ENCODE assay signal across 8 cellular contexts in the genomic region with DNA sequence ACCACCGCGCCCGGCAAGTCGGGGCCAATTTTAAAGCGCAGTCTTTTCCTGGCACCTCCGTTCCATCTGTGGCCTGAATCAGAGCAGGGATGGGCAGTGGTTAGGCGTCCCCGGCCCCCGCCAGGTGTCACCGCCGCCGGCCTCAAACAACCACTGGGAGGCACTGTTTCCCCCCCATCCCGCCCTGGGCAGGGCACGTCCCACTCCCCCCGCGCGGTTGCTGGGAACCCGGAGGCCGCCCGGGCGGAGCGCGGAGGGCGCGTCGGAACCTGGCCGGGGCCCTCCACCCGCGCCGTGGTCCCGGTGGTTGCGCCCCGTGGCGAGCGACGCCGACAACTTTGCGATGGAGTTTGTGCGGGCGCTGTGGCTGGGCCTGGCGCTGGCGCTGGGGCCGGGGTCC. TPM values are rescaled to one million over a fixed set of nuclear protein-coding genes. Genes with fewer than 3 reads are reported as not detected.
DNase-seq lines count a peak whose midpoint lies in the region; ATAC-seq and TF ChIP-seq lines count a peak whose summit lies in the region.

A gene with protein sequence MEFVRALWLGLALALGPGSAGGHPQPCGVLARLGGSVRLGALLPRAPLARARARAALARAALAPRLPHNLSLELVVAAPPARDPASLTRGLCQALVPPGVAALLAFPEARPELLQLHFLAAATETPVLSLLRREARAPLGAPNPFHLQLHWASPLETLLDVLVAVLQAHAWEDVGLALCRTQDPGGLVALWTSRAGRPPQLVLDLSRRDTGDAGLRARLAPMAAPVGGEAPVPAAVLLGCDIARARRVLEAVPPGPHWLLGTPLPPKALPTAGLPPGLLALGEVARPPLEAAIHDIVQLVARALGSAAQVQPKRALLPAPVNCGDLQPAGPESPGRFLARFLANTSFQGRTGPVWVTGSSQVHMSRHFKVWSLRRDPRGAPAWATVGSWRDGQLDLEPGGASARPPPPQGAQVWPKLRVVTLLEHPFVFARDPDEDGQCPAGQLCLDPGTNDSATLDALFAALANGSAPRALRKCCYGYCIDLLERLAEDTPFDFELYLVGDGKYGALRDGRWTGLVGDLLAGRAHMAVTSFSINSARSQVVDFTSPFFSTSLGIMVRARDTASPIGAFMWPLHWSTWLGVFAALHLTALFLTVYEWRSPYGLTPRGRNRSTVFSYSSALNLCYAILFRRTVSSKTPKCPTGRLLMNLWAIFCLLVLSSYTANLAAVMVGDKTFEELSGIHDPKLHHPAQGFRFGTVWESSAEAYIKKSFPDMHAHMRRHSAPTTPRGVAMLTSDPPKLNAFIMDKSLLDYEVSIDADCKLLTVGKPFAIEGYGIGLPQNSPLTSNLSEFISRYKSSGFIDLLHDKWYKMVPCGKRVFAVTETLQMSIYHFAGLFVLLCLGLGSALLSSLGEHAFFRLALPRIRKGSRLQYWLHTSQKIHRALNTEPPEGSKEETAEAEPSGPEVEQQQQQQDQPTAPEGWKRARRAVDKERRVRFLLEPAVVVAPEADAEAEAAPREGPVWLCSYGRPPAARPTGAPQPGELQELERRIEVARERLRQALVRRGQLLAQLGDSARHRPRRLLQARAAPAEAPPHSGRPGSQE (plus strand): TSS at position 325 of the 400 bp plus-strand sequence. CDS start 19 bp downstream, at position 344.

- no peaks in the 10 kb centered on the region for H3K36me3 Mint-ChIP-seq in WTC11
- peaks cover 6 to 18% of the 10 kb centered on the region in 2 donors for H3K36me3 Mint-ChIP-seq in stimulated activated naive B cell treated with anti-CD40 and anti-IgM and Interleukin-4, amounts not matched to agents 10 μg/mL and 1 μg/mL and 100 μg/mL, for 72 hours

- CTCF ChIA-PET in WTC11 (lab: Charles Lee), result interaction anchor here (1.1 to 1.7 kb wide), 4 partner anchors 19 to 244 kb away, joined by 3 to 4 read pairs (median 3); no protein-coding TSS in a partner anchor

- peaks cover 5% of the 10 kb centered on the region; the same call in 1 of the 2 replicates for H3K4me1 Mint-ChIP-seq in WTC11
- peaks cover 23 to 25% of the 10 kb centered on the region in 2 donors for H3K4me1 Mint-ChIP-seq in stimulated activated naive B cell treated with anti-CD40 and anti-IgM and Interleukin-4, amounts not matched to agents 10 μg/mL and 1 μg/mL and 100 μg/mL, for 72 hours

- H3K27ac ChIP-seq in HUES6 (ENCODE audit: low read depth, low read length), result no peak within 1 kb of the TSS
- no peak within 1 kb of the TSS for H3K27ac ChIP-seq in lower lobe of right lung

- H3K9me3 ChIP-seq in HUES6 (ENCODE audit: control insufficient read depth, insufficient read depth, low read depth, low read length) (no peaks in the 10 kb centered on the region), lower lobe of right lung (no peaks in the 10 kb centered on the region)

- peak within 1 kb of the TSS; percentile 64 for H3K4me3 Mint-ChIP-seq in WTC11
- peak within 1 kb of the TSS; percentile 52 to 73 for H3K4me3 Mint-ChIP-seq in stimulated activated naive B cell treated with anti-CD40 and anti-IgM and Interleukin-4, amounts not matched to agents 10 μg/mL and 1 μg/mL and 100 μg/mL, for 72 hours

- no peak within 1 kb of the TSS for H3K27ac Mint-ChIP-seq in WTC11
- peak within 1 kb of the TSS; percentile 84 for H3K27ac Mint-ChIP-seq in stimulated activated naive B cell treated with anti-CD40 and anti-IgM and Interleukin-4, amounts not matched to agents 10 μg/mL and 1 μg/mL and 100 μg/mL, for 72 hours

- peaks cover 68% of the 10 kb centered on the region for H3K27me3 ChIP-seq in HUES6 (ENCODE audit: control insufficient read depth, insufficient read depth, low read length)
- H3K27me3 ChIP-seq in lower lobe of right lung (ENCODE audit: low read depth), result peaks cover 78% of the 10 kb centered on the region

- no peaks in the 10 kb centered on the region for H3K9me3 Mint-ChIP-seq in WTC11
- H3K9me3 Mint-ChIP-seq in stimulated activated naive B cell treated with anti-CD40 and anti-IgM and Interleukin-4, amounts not matched to agents 10 μg/mL and 1 μg/mL and 100 μg/mL, for 72 hours, result peaks cover 0 to 4% of the 10 kb centered on the region in 2 donors

- no peaks in the 10 kb centered on the region; the same call in 1 of the 2 replicates for H3K36me3 ChIP-seq in HUES6 (ENCODE audit: control insufficient read depth, insufficient read depth, low read length)
- no peaks in the 10 kb centered on the region for H3K36me3 ChIP-seq in lower lobe of right lung

- peak; percentile 65; the same call in 1 of the 2 replicates for TF ChIP-seq CTCF in WTC11 (IDR thresholded peaks at IDR 0.05)
- peak; percentile 62 for TF ChIP-seq CTCF in cardiac fibroblast (IDR thresholded peaks at IDR 0.05; ENCODE audit: low read depth, low read length)
- peak; percentile 51 for TF ChIP-seq CTCF in lower lobe of right lung (IDR thresholded peaks at IDR 0.05)

- peaks cover 49% of the 10 kb centered on the region for H3K27me3 Mint-ChIP-seq in WTC11 (ENCODE audit: low read depth)
- H3K27me3 Mint-ChIP-seq in stimulated activated naive B cell treated with anti-CD40 and anti-IgM and Interleukin-4, amounts not matched to agents 10 μg/mL and 1 μg/mL and 100 μg/mL, for 72 hours, result peaks cover 38 to 58% of the 10 kb centered on the region in 2 donors

- H3K4me1 ChIP-seq in HUES6 (ENCODE audit: control insufficient read depth, insufficient read depth, low read length) (peaks cover 9% of the 10 kb centered on the region), lower lobe of right lung (peaks cover 26% of the 10 kb centered on the region)

- intact Hi-C loops in lower lobe of right lung (cut with DNase I), result no loop called here

- POLR2A ChIA-PET in WTC11 (lab: Charles Lee), result no interaction called here

- H3K9ac ChIP-seq in HUES6 (ENCODE audit: low read length), result no peak within 1 kb of the TSS

- H3K4me3 ChIP-seq in HUES6 (ENCODE audit: low read depth, low read length), result peak within 1 kb of the TSS; percentile 67
- no peak within 1 kb of the TSS for H3K4me3 ChIP-seq in cardiac fibroblast (replicated peaks in 1 of 2; ENCODE audit: low read depth in 2 of 2, low read length in 2 of 2)
- H3K4me3 ChIP-seq in lower lobe of right lung, result peak within 1 kb of the TSS; percentile 27

- peak; percentile 51 for ATAC-seq in WTC11
- peak; percentile 32 to 35 for ATAC-seq in lower lobe of right lung
- ATAC-seq in stimulated activated naive B cell treated with anti-CD40 and anti-IgM and Interleukin-4, amounts not matched to agents 10 μg/mL and 1 μg/mL and 100 μg/mL, for 72 hours (replicated peaks), result peak; percentile 51 to 66

- DNase-seq in CD1c-positive myeloid dendritic cell (ENCODE audit: extremely low spot score), result peak; percentile 70
- DNase-seq in WTC11 (ENCODE audit: low spot score), result peak; percentile 90
- DNase-seq in cardiac fibroblast (ENCODE audit: low read depth in 2 of 2), result peak; percentile 52 to 58
- peak; percentile 76 for DNase-seq in lower lobe of right lung
- peak; percentile 38 for DNase-seq in stimulated activated naive B cell treated with anti-CD40 and anti-IgM and Interleukin-4, amounts not matched to agents 10 μg/mL and 1 μg/mL and 100 μg/mL, for 72 hours
- no peak for DNase-seq in GF-D8 (lab: John Stamatoyannopoulos, UW)
- DNase-seq in SHP77 (lab: John Stamatoyannopoulos, UW), result no peak

TF ChIP-seq in WTC11, 78 proteins besides CTCF, POLR2A, EP300 and RAD21:
- TF ChIP-seq, protein P1, sequence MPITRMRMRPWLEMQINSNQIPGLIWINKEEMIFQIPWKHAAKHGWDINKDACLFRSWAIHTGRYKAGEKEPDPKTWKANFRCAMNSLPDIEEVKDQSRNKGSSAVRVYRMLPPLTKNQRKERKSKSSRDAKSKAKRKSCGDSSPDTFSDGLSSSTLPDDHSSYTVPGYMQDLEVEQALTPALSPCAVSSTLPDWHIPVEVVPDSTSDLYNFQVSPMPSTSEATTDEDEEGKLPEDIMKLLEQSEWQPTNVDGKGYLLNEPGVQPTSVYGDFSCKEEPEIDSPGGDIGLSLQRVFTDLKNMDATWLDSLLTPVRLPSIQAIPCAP (CRISPR knock-in tag; IDR thresholded peaks at IDR 0.05), result no peak
- TF ChIP-seq, protein P2, sequence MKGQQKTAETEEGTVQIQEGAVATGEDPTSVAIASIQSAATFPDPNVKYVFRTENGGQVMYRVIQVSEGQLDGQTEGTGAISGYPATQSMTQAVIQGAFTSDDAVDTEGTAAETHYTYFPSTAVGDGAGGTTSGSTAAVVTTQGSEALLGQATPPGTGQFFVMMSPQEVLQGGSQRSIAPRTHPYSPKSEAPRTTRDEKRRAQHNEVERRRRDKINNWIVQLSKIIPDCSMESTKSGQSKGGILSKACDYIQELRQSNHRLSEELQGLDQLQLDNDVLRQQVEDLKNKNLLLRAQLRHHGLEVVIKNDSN (CRISPR knock-in tag; IDR thresholded peaks at IDR 0.05), result no peak
- TF ChIP-seq FOXK1 (CRISPR knock-in tag; IDR thresholded peaks at IDR 0.05) (0 out of 2 replicates have a peak, but pooled peaks have one; percentile 14), TCF7 (CRISPR knock-in tag; IDR thresholded peaks at IDR 0.05; ENCODE audit: low read depth) (no peak), TEAD1 (CRISPR knock-in tag; IDR thresholded peaks at IDR 0.05) (no peak), SP1 (CRISPR knock-in tag; conservative IDR thresholded peaks at IDR 0.05) (0 out of 2 replicates have a peak, but pooled peaks have one; percentile 12)
- TF ChIP-seq, protein P3, sequence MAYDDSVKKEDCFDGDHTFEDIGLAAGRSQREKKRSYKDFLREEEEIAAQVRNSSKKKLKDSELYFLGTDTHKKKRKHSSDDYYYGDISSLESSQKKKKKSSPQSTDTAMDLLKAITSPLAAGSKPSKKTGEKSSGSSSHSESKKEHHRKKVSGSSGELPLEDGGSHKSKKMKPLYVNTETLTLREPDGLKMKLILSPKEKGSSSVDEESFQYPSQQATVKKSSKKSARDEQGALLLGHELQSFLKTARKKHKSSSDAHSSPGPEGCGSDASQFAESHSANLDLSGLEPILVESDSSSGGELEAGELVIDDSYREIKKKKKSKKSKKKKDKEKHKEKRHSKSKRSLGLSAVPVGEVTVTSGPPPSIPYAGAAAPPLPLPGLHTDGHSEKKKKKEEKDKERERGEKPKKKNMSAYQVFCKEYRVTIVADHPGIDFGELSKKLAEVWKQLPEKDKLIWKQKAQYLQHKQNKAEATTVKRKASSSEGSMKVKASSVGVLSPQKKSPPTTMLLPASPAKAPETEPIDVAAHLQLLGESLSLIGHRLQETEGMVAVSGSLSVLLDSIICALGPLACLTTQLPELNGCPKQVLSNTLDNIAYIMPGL (CRISPR knock-in tag; IDR thresholded peaks at IDR 0.05), result peak; percentile 81; the same call in 1 of the 2 replicates

RNA-seq across cellular contexts. Expression of the gene that starts here (rescaled TPM):
- total RNA-seq in WTC11 (2021) (1.9 to 2.5 TPM (median 2.4 TPM) in 3 replicates), lower lobe of right lung (3.0 TPM)

Comparison
In these comparisons a context has a peak if more than half of its experiments do, and no peak if none do; other contexts are left out.
1. DNase-seq: peak in CD1c-positive myeloid dendritic cell (single experiment), WTC11 (single experiment), cardiac fibroblast (2 of 2), lower lobe of right lung (single experiment) and stimulated activated naive B cell treated with anti-CD40 and anti-IgM and Interleukin-4, amounts not matched to agents 10 μg/mL and 1 μg/mL and 100 μg/mL, for 72 hours (single experiment); none in GF-D8 (single experiment) and SHP77 (0 of 2).
2. H3K4me3 ChIP-seq: peak in HUES6 (single experiment) and lower lobe of right lung (single experiment); none in cardiac fibroblast (0 of 2).
3. Peak in every context shown above with its lines, with median percentiles within 50 percentile points of each other: ATAC-seq and CTCF ChIP-seq.